Comparison of ENCODE assay signal across 25 cellular contexts in the genomic region with DNA sequence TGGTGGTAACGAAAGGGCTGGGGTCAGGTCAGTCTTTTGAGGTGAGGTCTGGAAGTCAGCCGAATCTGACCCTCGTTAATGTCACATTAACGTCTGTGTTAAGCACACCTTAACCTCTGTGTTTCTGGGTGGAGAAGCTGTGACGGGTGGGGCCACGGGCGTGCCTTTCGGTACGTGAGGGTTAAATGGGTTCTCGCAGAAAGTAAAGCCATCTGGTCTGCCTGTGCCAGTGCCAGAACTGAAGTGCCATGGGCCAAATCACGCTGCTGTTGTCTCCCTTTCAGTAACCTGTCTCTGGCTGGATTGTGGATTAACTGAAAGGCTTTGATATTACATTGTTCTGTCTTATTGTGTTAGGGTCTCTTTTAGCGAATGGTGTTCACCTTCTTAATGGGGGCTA. TPM values are rescaled to one million over a fixed set of nuclear protein-coding genes. Genes with fewer than 3 reads are reported as not detected.
DNase-seq lines count a peak whose midpoint lies in the region; ATAC-seq and TF ChIP-seq lines count a peak whose summit lies in the region.
"Had no signal": no experiment of that assay in that cellular context is flagged by ENCODE, and none has a peak within 500 bp of the region (broad histone marks: within the 10 kb centered on the region; RNA-seq: fewer than 3 reads in every experiment).

No MANE protein-coding gene starts in this region.

- intact Hi-C loops in Right ventricle myocardium superior (cut with DNase I): no loop called here
- intact Hi-C loops in left ventricle myocardium inferior (cut with micrococcal nuclease): no loop called here
- intact Hi-C loops in left colon (cut with DNase I, micrococcal nuclease): no loop called here

- no peaks in the 10 kb centered on the region for H3K27me3 ChIP-seq in left ventricle myocardium inferior (ENCODE audit: low read depth)
- H3K27me3 ChIP-seq: gastroesophageal sphincter, hepatocyte, neutrophil, thyroid gland had no signal

- no peak overlapping the region for H3K27ac ChIP-seq in left ventricle myocardium inferior (replicated peaks)
- H3K27ac ChIP-seq: gastroesophageal sphincter, hepatocyte, neutrophil, thyroid gland had no signal

- ATAC-seq in Right ventricle myocardium superior (ENCODE audit: poor library complexity): peak; percentile 55
- peak; percentile 94 for ATAC-seq in left colon
- ATAC-seq: activated CD4-positive, alpha-beta T cell treated with anti-CD3 and anti-CD28 coated beads for 36 hours; activated T-cell treated with anti-CD3 and anti-CD28 coated beads, Interleukin-2, amount 50 U/mL, for 4 hours; gastroesophageal sphincter; PC-3; stimulated activated naive CD8-positive, alpha-beta T cell treated with anti-CD3 and anti-CD28 coated beads, Interleukin-15, amount 100 ng/mL, for 72 hours had no signal

- no peaks in the 10 kb centered on the region for H3K9me3 ChIP-seq in left ventricle myocardium inferior (replicated peaks)
- H3K9me3 ChIP-seq: gastroesophageal sphincter, neutrophil, thyroid gland had no signal

- peaks cover 56% of the 10 kb centered on the region for H3K36me3 ChIP-seq in left ventricle myocardium inferior

- no peak for DNase-seq in Right ventricle myocardium superior
- no peak for DNase-seq in left ventricle myocardium inferior
- DNase-seq in NCI-H446 (lab: John Stamatoyannopoulos, UW): peak; percentile 68 to 85
- peak; percentile 43 to 63 for DNase-seq in left colon
- no peak for DNase-seq in H4 (ENCODE audit: low spot score)
- no peak for DNase-seq in activated CD4-positive, CD25-positive, alpha-beta regulatory T cell treated with anti-CD3 and anti-CD28 coated beads, Interleukin-2, amount 50 U/mL, for 72 hours
- DNase-seq in AG08395 (ENCODE audit: low spot score): no peak
- DNase-seq: ACHN; activated CD4-positive, alpha-beta T cell treated with anti-CD3 and anti-CD28 coated beads for 36 hours; activated CD8-positive, alpha-beta memory T cell treated with anti-CD3 and anti-CD28 coated beads for 24 hours; activated gamma-delta T cell treated with Interleukin-2 at 50 U/mL for 16 hours; activated T-cell treated with anti-CD3 and anti-CD28 coated beads, Interleukin-2, amount 50 U/mL, for 4 hours; DMS79; GF-D8; H9; KG1; mesenchymal stem cell; MM.1S; NCI-H1436; PC-3; stimulated activated naive CD8-positive, alpha-beta T cell treated with anti-CD3 and anti-CD28 coated beads, Interleukin-15, amount 100 ng/mL, for 72 hours; thyroid gland had no signal

- H3K4me1 ChIP-seq in left ventricle myocardium inferior: peaks cover 23% of the 10 kb centered on the region
- H3K4me1 ChIP-seq: gastroesophageal sphincter, thyroid gland had no signal

- TF ChIP-seq CTCF in left ventricle myocardium inferior (IDR thresholded peaks at IDR 0.05; ENCODE audit: borderline replicate concordance): no peak

- no peak overlapping the region for H3K4me3 ChIP-seq in left ventricle myocardium inferior
- H3K4me3 ChIP-seq: gastroesophageal sphincter, hepatocyte, thyroid gland had no signal

RNA-seq across cellular contexts. Expression of a gene that starts 14.4 kb away (rescaled TPM):
- 3.2 TPM for total RNA-seq in Right ventricle myocardium superior
- 3.5 TPM for total RNA-seq in left ventricle myocardium inferior
- 1 to 10 TPM; 5.0 to 7.4 TPM for total RNA-seq in left colon
- total RNA-seq in H4 (2014; rRNA removed; shearing (Covaris generic)): 7.0 and 7.9 TPM in 2 replicates

RNA-seq across cellular contexts. Expression of a gene that starts 14.5 kb away (rescaled TPM):
- total RNA-seq in Right ventricle myocardium superior (9.0 TPM), left ventricle myocardium inferior (9.3 TPM), left colon (10 to 100 TPM; 24.2 to 24.6 TPM)
- 10.7 and 13.9 TPM in 2 replicates for total RNA-seq in H4 (2014; rRNA removed; shearing (Covaris generic))

Comparison
In these comparisons a context has a peak if more than half of its experiments do, and no peak if none do; other contexts are left out.
1. DNase-seq: peak in NCI-H446 (2 of 2) and left colon (2 of 2); none in Right ventricle myocardium superior (single experiment), left ventricle myocardium inferior (single experiment), H4 (single experiment), activated CD4-positive, CD25-positive, alpha-beta regulatory T cell treated with anti-CD3 and anti-CD28 coated beads, Interleukin-2, amount 50 U/mL, for 72 hours (single experiment) and AG08395 (single experiment).